ENCODE assay signal across 10 cellular contexts in the genomic region with DNA sequence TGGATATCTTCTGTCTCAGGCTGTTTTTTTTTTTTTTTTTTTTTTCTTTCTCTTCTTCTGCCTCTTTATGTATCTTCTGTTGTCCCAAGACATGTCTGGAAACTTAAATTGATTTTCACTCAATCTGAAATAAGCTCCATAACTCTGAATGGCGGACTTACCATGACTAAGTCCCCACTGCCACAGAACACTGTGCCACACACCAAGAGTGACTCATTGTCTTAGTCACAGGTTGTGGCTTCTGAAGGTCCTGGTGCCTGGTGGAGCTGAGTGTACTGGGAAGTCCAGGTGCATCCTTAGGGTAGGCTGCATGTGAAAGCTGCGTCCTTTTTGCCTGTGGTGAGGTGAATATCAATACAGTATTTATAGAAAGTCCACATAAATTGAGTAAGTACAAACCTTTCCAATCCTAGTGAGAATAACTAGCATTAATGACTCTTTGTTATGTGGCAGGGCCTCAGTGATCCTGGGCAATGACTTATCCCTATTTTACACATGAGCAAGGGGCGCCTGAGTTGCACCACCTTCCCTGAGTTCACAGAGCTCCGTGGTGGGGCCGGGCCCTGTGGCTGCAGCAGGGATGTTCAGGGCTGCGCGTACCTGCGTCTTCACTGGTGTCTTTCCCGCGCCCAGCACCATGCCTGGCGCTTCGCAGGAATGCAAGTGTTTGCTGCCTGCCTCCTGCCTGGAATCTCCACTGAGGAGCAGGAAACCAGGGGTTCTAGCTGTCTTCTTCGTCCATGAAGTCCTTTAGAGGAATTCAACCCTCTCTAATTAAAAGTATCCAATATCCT.
DNase-seq lines count a peak whose midpoint lies in the region; ATAC-seq lines count a peak whose summit lies in the region.
"Had no signal": no experiment of that assay in that cellular context is flagged by ENCODE, and none has a peak within 500 bp of the region (broad histone marks: within the 10 kb centered on the region; RNA-seq: fewer than 3 reads in every experiment).

No MANE protein-coding gene starts in this region.

- H3K4me3 ChIP-seq in ACC112 (ENCODE audit: low read depth, low read length) = no peak overlapping the region; the same call in 1 of the 2 replicates
- H3K4me3 ChIP-seq in HAP-1 = no peak overlapping the region

- no peaks in the 10 kb centered on the region for H3K9me3 ChIP-seq in HAP-1

- ATAC-seq in GM21619 (IDR thresholded peaks at IDR 0.05; ENCODE audit: unreplicated experiment) (no peak), GM18907 (IDR thresholded peaks at IDR 0.05; ENCODE audit: unreplicated experiment) (no peak)
- ATAC-seq: Right ventricle myocardium inferior had no signal

- H3K79me2 ChIP-seq in ACC112 (ENCODE audit: control insufficient read depth, insufficient read depth, low read length, unreplicated experiment) = peaks cover 89% of the 10 kb centered on the region

- peaks cover 23% of the 10 kb centered on the region; the same call in 1 of the 2 replicates for H3K36me3 ChIP-seq in ACC112 (ENCODE audit: insufficient read depth, low read length)
- H3K36me3 ChIP-seq in HAP-1 (replicated peaks) = peaks cover 29% of the 10 kb centered on the region

- H3K36me3 Mint-ChIP-seq in activated T-cell treated with anti-CD3 and anti-CD28 coated beads, Interleukin-2, amount 50 U/mL, for 24 hours (ENCODE audit: low read depth) = peaks cover 79% of the 10 kb centered on the region

- H3K4me1 ChIP-seq in ACC112 (ENCODE audit: control insufficient read depth, insufficient read depth, low read length, unreplicated experiment) (peaks cover 37% of the 10 kb centered on the region), HAP-1 (no peaks in the 10 kb centered on the region; the same call in 1 of the 2 replicates)

- H3K4me3 Mint-ChIP-seq in activated T-cell treated with anti-CD3 and anti-CD28 coated beads, Interleukin-2, amount 50 U/mL, for 24 hours = peak overlapping the region; percentile 51

- no peaks in the 10 kb centered on the region for H3K9me3 Mint-ChIP-seq in activated T-cell treated with anti-CD3 and anti-CD28 coated beads, Interleukin-2, amount 50 U/mL, for 24 hours

- peak overlapping the region; percentile 74 for H3K27ac Mint-ChIP-seq in activated T-cell treated with anti-CD3 and anti-CD28 coated beads, Interleukin-2, amount 50 U/mL, for 24 hours

- peaks cover 1% of the 10 kb centered on the region; the same call in 1 of the 2 replicates for H3K27me3 ChIP-seq in ACC112 (ENCODE audit: insufficient read depth, low read length)
- H3K27me3 ChIP-seq in HAP-1 (ENCODE audit: low read depth) = no peaks in the 10 kb centered on the region

- peak overlapping the region; percentile 62 for H3K27ac ChIP-seq in ACC112 (ENCODE audit: low read depth, low read length)

- in situ Hi-C loops in HAP-1 (cut with MboI; ENCODE audit: low sequenced_read_pairs) = no loop called here

- H3K27me3 Mint-ChIP-seq in activated T-cell treated with anti-CD3 and anti-CD28 coated beads, Interleukin-2, amount 50 U/mL, for 24 hours = peaks cover 3% of the 10 kb centered on the region

- peak; percentile 43 for DNase-seq in HS-27A (ENCODE audit: low read depth)
- DNase-seq in activated T-cell treated with anti-CD3 and anti-CD28 coated beads, Interleukin-2, amount 50 U/mL, for 24 hours = peak; percentile 48
- peak; percentile 91 for DNase-seq in hepatic stellate cell (ENCODE audit: low spot score)
- no peak for DNase-seq in HAP-1 (ENCODE audit: low spot score in 2 of 2)
- no peak for DNase-seq in activated CD4-positive, CD25-positive, alpha-beta regulatory T cell treated with anti-CD3 and anti-CD28 coated beads, Interleukin-2, amount 50 U/mL, for 72 hours
- DNase-seq: foreskin melanocyte had no signal

- H3K4me1 Mint-ChIP-seq in activated T-cell treated with anti-CD3 and anti-CD28 coated beads, Interleukin-2, amount 50 U/mL, for 24 hours (ENCODE audit: low read depth) = peaks cover 68% of the 10 kb centered on the region

- no peak overlapping the region for H2AFZ ChIP-seq in ACC112 (ENCODE audit: low read length, unreplicated experiment)

Comparison
In these comparisons a context has a peak if more than half of its experiments do, and no peak if none do; other contexts are left out.
1. DNase-seq: peak in HS-27A (single experiment), activated T-cell treated with anti-CD3 and anti-CD28 coated beads, Interleukin-2, amount 50 U/mL, for 24 hours (single experiment) and hepatic stellate cell (single experiment); none in HAP-1 (0 of 2) and activated CD4-positive, CD25-positive, alpha-beta regulatory T cell treated with anti-CD3 and anti-CD28 coated beads, Interleukin-2, amount 50 U/mL, for 72 hours (single experiment).